1 cellular context compared by ENCODE assay signal in genomic region chr5:152164860-152165259, GRCh38.
TF ChIP-seq lines count a peak whose summit lies in the region.

No MANE protein-coding gene starts in this region.

TF ChIP-seq in WTC11, 78 proteins besides CTCF, POLR2A, EP300 and RAD21 (continued from another document):
- TF ChIP-seq FOXP1 (CRISPR knock-in tag; IDR thresholded peaks at IDR 0.05; ENCODE audit: borderline replicate concordance), result no peak
- no peak for TF ChIP-seq ELF4 (CRISPR knock-in tag; IDR thresholded peaks at IDR 0.05; ENCODE audit: low read depth)
- no peak for TF ChIP-seq NR2C2 (CRISPR knock-in tag; IDR thresholded peaks at IDR 0.05)
- no peak for TF ChIP-seq ATF2 (CRISPR knock-in tag; IDR thresholded peaks at IDR 0.05; ENCODE audit: borderline replicate concordance, low read depth)
- no peak for TF ChIP-seq ZNF281 (CRISPR knock-in tag; IDR thresholded peaks at IDR 0.05)
